In the genomic region with DNA sequence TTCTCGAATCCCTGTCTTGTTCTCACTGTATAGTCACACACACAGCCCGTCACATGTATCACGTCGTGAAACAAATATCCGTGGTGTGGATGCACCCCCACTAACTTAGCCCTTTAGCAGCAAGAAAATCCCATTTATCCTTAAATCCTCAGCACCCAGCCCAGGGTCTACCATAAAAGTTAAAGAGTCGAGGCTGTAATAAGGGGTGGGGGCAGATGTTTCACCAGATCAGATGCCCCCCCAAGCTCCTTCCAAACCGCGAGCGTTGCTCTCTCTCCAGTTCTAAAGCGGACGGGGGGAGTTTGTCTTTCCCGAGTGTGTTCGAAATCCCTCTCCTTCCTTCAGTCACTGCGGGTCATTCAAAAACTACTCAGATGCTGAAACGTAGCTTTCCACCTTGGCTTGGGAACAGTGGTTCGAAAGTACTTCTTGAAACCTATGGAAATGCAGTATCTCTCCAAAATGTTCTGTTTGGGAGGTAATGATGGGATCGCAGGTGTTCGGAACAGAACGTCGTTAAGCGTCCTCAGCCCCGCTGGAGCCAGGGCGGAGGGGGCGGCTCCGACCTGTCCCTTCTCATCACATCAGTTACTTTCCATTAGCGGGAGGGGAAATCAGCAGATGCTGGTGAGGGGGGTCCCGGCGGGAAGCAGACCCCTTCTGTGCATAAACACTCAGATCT, we compare ENCODE assay signal across 12 cellular contexts.
DNase-seq lines count a peak whose midpoint lies in the region; ATAC-seq lines count a peak whose summit lies in the region.
"Had no signal": no experiment of that assay in that cellular context is flagged by ENCODE, and none has a peak within 500 bp of the region (broad histone marks: within the 10 kb centered on the region; RNA-seq: fewer than 3 reads in every experiment).

No MANE protein-coding gene starts in this region.

- H2AK5ac ChIP-seq in neuronal stem cell (ENCODE audit: low read depth, low read length): no peak overlapping the region

- no peaks in the 10 kb centered on the region for H3K36me3 Mint-ChIP-seq in dendritic cell treated with granulocyte-macrophage colony-stimulating factor and Interleukin-4, amounts not matched to agents 40 ng/mL and 50 ng/mL, for 4 days (ENCODE audit: low read depth)

- ATAC-seq in GM21381 (IDR thresholded peaks at IDR 0.05; ENCODE audit: unreplicated experiment): no peak
- no peak for ATAC-seq in GM18502 (IDR thresholded peaks at IDR 0.05; ENCODE audit: poor library complexity, unreplicated experiment)
- ATAC-seq in HG03439 (IDR thresholded peaks at IDR 0.05; ENCODE audit: unreplicated experiment): no peak
- ATAC-seq: PC-3 had no signal

- H3K27me3 ChIP-seq in HUES6 (ENCODE audit: control insufficient read depth, insufficient read depth, low read length): peaks cover 77% of the 10 kb centered on the region
- H3K27me3 ChIP-seq in neuronal stem cell (ENCODE audit: control insufficient read depth in 3 of 3, insufficient read depth in 3 of 3, low read depth in 1 of 3, low read length in 3 of 3): peaks cover 7 to 57% (median 36%) of the 10 kb centered on the region in 3 experiments

- no peak overlapping the region for H4K91ac ChIP-seq in neuronal stem cell (ENCODE audit: low read depth, low read length, poor library complexity)

- no peak overlapping the region for H2AFZ ChIP-seq in neuronal stem cell (ENCODE audit: low read length)

- peaks cover 64% of the 10 kb centered on the region for H3K27me3 Mint-ChIP-seq in dendritic cell treated with granulocyte-macrophage colony-stimulating factor and Interleukin-4, amounts not matched to agents 40 ng/mL and 50 ng/mL, for 4 days

- 0 out of 2 replicates have a peak, but pooled peaks cover 4% of the 10 kb centered on the region for H3K9me3 ChIP-seq in HUES6 (ENCODE audit: control insufficient read depth, insufficient read depth, low read depth, low read length)
- peaks cover 0 to 12% of the 10 kb centered on the region in 2 donors for H3K9me3 ChIP-seq in neuronal stem cell (replicated peaks in 1 of 2; ENCODE audit: control insufficient read depth in 2 of 2, insufficient read depth in 1 of 2, low read depth in 1 of 2, low read length in 2 of 2)

- H3K9ac ChIP-seq in HUES6 (ENCODE audit: low read length) (no peak overlapping the region), neuronal stem cell (ENCODE audit: low read depth, low read length, poor library complexity) (no peak overlapping the region)

- H3K4me1 Mint-ChIP-seq in dendritic cell treated with granulocyte-macrophage colony-stimulating factor and Interleukin-4, amounts not matched to agents 40 ng/mL and 50 ng/mL, for 4 days (ENCODE audit: low read depth): peaks cover 17% of the 10 kb centered on the region

- H3K27ac Mint-ChIP-seq in dendritic cell treated with granulocyte-macrophage colony-stimulating factor and Interleukin-4, amounts not matched to agents 40 ng/mL and 50 ng/mL, for 4 days: no peak overlapping the region

- peak overlapping the region; percentile 35 for H3K4me2 ChIP-seq in neuronal stem cell (ENCODE audit: insufficient read depth, low read length, poor library complexity, severe bottlenecking)

- H3K27ac ChIP-seq in HUES6 (ENCODE audit: low read depth, low read length) (no peak overlapping the region), neuronal stem cell (replicated peaks; ENCODE audit: low read length) (no peak overlapping the region)
- H3K27ac ChIP-seq: 22Rv1 had no signal

- no peak overlapping the region for H3K14ac ChIP-seq in neuronal stem cell (ENCODE audit: low read length)

- H3K18ac ChIP-seq in neuronal stem cell (ENCODE audit: low read length): no peak overlapping the region

- H2BK5ac ChIP-seq in neuronal stem cell (ENCODE audit: low read length): no peak overlapping the region

- intact Hi-C loops in dendritic cell treated with granulocyte-macrophage colony-stimulating factor and Interleukin-4, amounts not matched to agents 40 ng/mL and 50 ng/mL, for 4 days (cut with micrococcal nuclease): no loop called here

- H3K4me1 ChIP-seq in HUES6 (ENCODE audit: control insufficient read depth, insufficient read depth, low read length) (peaks cover 8% of the 10 kb centered on the region), neuronal stem cell (ENCODE audit: control insufficient read depth in 2 of 2, insufficient read depth in 1 of 2, low read depth in 1 of 2, low read length in 2 of 2) (peaks cover 0 to 9% of the 10 kb centered on the region in 2 donors)

- no peak overlapping the region for H2BK120ac ChIP-seq in neuronal stem cell (ENCODE audit: low read depth, low read length)

- peak overlapping the region; percentile 68 for H3K4me3 Mint-ChIP-seq in dendritic cell treated with granulocyte-macrophage colony-stimulating factor and Interleukin-4, amounts not matched to agents 40 ng/mL and 50 ng/mL, for 4 days

- H2BK15ac ChIP-seq in neuronal stem cell (ENCODE audit: low read length): no peak overlapping the region

- H3K36me3 ChIP-seq in HUES6 (ENCODE audit: control insufficient read depth, insufficient read depth, low read length): no peaks in the 10 kb centered on the region
- H3K36me3 ChIP-seq in neuronal stem cell (replicated peaks in 1 of 2; ENCODE audit: control insufficient read depth in 2 of 2, insufficient read depth in 2 of 2, low read length in 2 of 2): no peaks in the 10 kb centered on the region

- H3K4ac ChIP-seq in neuronal stem cell (ENCODE audit: low read length): no peak overlapping the region

- no peaks in the 10 kb centered on the region for H3K79me1 ChIP-seq in neuronal stem cell (ENCODE audit: low read depth, low read length)

- H3K4me3 ChIP-seq in HUES6 (ENCODE audit: low read depth, low read length) (peak overlapping the region; percentile 58), neuronal stem cell (ENCODE audit: low read length in 2 of 2) (peak overlapping the region in 1 of 2 donors; percentile 68)

- no peak overlapping the region for H2BK12ac ChIP-seq in neuronal stem cell (ENCODE audit: low read length)

- no peaks in the 10 kb centered on the region for H3K9me3 Mint-ChIP-seq in dendritic cell treated with granulocyte-macrophage colony-stimulating factor and Interleukin-4, amounts not matched to agents 40 ng/mL and 50 ng/mL, for 4 days

- no peak overlapping the region for H3K23ac ChIP-seq in neuronal stem cell (ENCODE audit: low read depth, low read length, poor library complexity)

- H4K8ac ChIP-seq in neuronal stem cell (ENCODE audit: low read depth, low read length): no peak overlapping the region

- WGBS in neuronal stem cell (ENCODE audit: extremely low coverage in 2 of 2, insufficient read length in 2 of 2, insufficient replicate concordance in 1 of 2), 2 donors: no CpG with 5 or more reads among the region's 28 CpGs

- DNase-seq in NCI-H1105 treated with DMSO at 0.1 percent for 48 hours (lab: John Stamatoyannopoulos, UW) (peak; percentile 25), NCI-H1105 (lab: John Stamatoyannopoulos, UW) (no peak), neuronal stem cell (ENCODE audit: low spot score) (no peak)
- DNase-seq: IMR-90, NCI-H2107, PC-3 had no signal
